11 cellular contexts compared by ENCODE assay signal in the genomic region with DNA sequence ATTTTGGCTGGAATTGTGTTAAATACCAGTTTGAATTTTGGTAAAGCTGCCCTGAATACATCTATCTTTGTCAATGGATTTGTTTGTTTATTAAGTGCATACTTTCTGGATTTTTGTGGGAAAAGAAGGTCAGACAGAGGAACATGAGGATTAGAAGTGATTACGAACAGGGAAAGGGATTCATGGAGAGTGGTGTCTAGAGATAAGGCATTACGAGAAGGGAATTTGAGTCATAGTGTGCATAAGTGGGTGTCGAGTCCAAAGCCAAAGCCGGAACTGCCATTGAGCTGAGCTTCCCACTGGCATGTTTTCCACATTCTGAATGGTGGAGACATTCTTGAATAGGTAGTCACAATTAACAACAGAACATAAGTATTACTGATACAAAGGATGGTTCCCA.
DNase-seq lines count a peak whose midpoint lies in the region; FAIRE-seq and TF ChIP-seq lines count a peak whose summit lies in the region.
"Had no signal": no experiment of that assay in that cellular context is flagged by ENCODE, and none has a peak within 500 bp of the region (broad histone marks: within the 10 kb centered on the region; RNA-seq: fewer than 3 reads in every experiment).

No MANE protein-coding gene starts in this region.

- no peaks in the 10 kb centered on the region for H3K27me3 Mint-ChIP-seq in progenitor cell of endocrine pancreas

- no peaks in the 10 kb centered on the region for H3K4me1 Mint-ChIP-seq in progenitor cell of endocrine pancreas (ENCODE audit: low read depth)
- H3K4me1 Mint-ChIP-seq: activated B cell treated with CpG ODN at 0.5 μM for 24 hours had no signal

- H3K36me3 Mint-ChIP-seq in progenitor cell of endocrine pancreas (ENCODE audit: insufficient read depth): no peaks in the 10 kb centered on the region
- H3K36me3 Mint-ChIP-seq: activated naive CD4-positive, alpha-beta T cell treated with anti-CD3 and anti-CD28 coated beads, Interleukin-2, amount 50 U/mL, for 72 hours had no signal

- DNase-seq in Caki2 (ENCODE audit: low read depth) (peak; percentile 84), RCC 7860 (ENCODE audit: low spot score) (peak; percentile 95), epithelial cell of prostate (ENCODE audit: low read depth, low spot score) (peak; percentile 77), non-pigmented ciliary epithelial cell (ENCODE audit: low read depth) (peak; percentile 100), pons (ENCODE audit: low spot score) (no peak), NCI-H82 (lab: John Stamatoyannopoulos, UW) (no peak), SIG-M5 treated with dmso at 0.1 percent for 504 hours (lab: John Stamatoyannopoulos, UW; ENCODE audit: unreplicated experiment) (no peak), progenitor cell of endocrine pancreas (ENCODE audit: low spot score, unreplicated experiment) (no peak)
- DNase-seq: activated B cell treated with CpG ODN at 0.5 μM for 24 hours had no signal

- no peaks in the 10 kb centered on the region for H3K9me3 Mint-ChIP-seq in progenitor cell of endocrine pancreas (ENCODE audit: low read depth)
- H3K9me3 Mint-ChIP-seq: activated B cell treated with CpG ODN at 0.5 μM for 24 hours had no signal

- no peak for TF ChIP-seq CTCF in progenitor cell of endocrine pancreas (IDR thresholded peaks at IDR 0.05; ENCODE audit: unreplicated experiment)

- H3K27ac ChIP-seq in epithelial cell of prostate: peak overlapping the region; percentile 9
- H3K27ac ChIP-seq: neutrophil had no signal

- in situ Hi-C loops in Caki2 (cut with HindIII; ENCODE audit: low pct_unique_long_range_greater_than_20kb, low sequenced_read_pairs): no loop called here

- FAIRE-seq in RCC 7860 (lab: Jason Lieb, UNC): peak; percentile 82

- H3K27ac Mint-ChIP-seq in progenitor cell of endocrine pancreas: no peak overlapping the region
- H3K27ac Mint-ChIP-seq: activated B cell treated with CpG ODN at 0.5 μM for 24 hours; activated naive CD4-positive, alpha-beta T cell treated with anti-CD3 and anti-CD28 coated beads, Interleukin-2, amount 50 U/mL, for 72 hours had no signal

- no peak overlapping the region for H3K4me3 Mint-ChIP-seq in progenitor cell of endocrine pancreas (ENCODE audit: low read depth)
- H3K4me3 Mint-ChIP-seq: activated B cell treated with CpG ODN at 0.5 μM for 24 hours had no signal

Comparison
In these comparisons a context has a peak if more than half of its experiments do, and no peak if none do; other contexts are left out.
1. DNase-seq: peak in Caki2 (single experiment), RCC 7860 (single experiment), epithelial cell of prostate (single experiment) and non-pigmented ciliary epithelial cell (single experiment); none in pons (single experiment), NCI-H82 (single experiment), SIG-M5 treated with dmso at 0.1 percent for 504 hours (single experiment) and progenitor cell of endocrine pancreas (single experiment).